ENCODE assay signal across 8 cellular contexts in genomic region chr3:48555949-48556795, GRCh38. TPM values are rescaled to one million over a fixed set of nuclear protein-coding genes. Genes with fewer than 3 reads are reported as not detected.
DNase-seq lines count a peak whose midpoint lies in the region; ATAC-seq, FAIRE-seq and TF ChIP-seq lines count a peak whose summit lies in the region.

No MANE protein-coding gene starts in this region.

- peak overlapping the region; percentile 62 for H3K4me2 ChIP-seq in neural cell (ENCODE audit: low read length)

- H3K36me3 ChIP-seq in KOPT-K1 (ENCODE audit: insufficient read depth, low read length): no peaks in the 10 kb centered on the region
- no peaks in the 10 kb centered on the region for H3K36me3 ChIP-seq in neural cell (ENCODE audit: insufficient read depth, low read length)

- CTCF ChIA-PET in CD4-positive, alpha-beta T cell (lab: Charles Lee): interaction anchor here (0.9 to 3.8 kb wide), 5 partner anchors 120 to 316 kb away, joined by 3 to 18 read pairs (median 5); partner anchors contain the start of gene ZNF589

- FAIRE-seq in frontal cortex (lab: Jason Lieb, UNC) (no peak), GM19239 (lab: Jason Lieb, UNC) (no peak)

- H3K79me2 ChIP-seq in neural cell (replicated peaks; ENCODE audit: insufficient read depth, low read length): no peaks in the 10 kb centered on the region

- H3K9ac ChIP-seq in neural cell (ENCODE audit: low read length): peak overlapping the region; percentile 77

- no peak overlapping the region for H3K27ac ChIP-seq in CD4-positive, alpha-beta T cell (ENCODE audit: low read depth, low read length)
- peak overlapping the region; percentile 58 for H3K27ac ChIP-seq in KOPT-K1 (ENCODE audit: low read depth, low read length, poor library complexity, severe bottlenecking)
- H3K27ac ChIP-seq in neural cell (ENCODE audit: low read length): peak overlapping the region; percentile 46

- H3F3A ChIP-seq in neural cell (ENCODE audit: insufficient read depth, low read length, poor library complexity, severe bottlenecking): no peaks in the 10 kb centered on the region

- H4K20me1 ChIP-seq in neural cell (ENCODE audit: insufficient read depth): no peaks in the 10 kb centered on the region

- no peak for TF ChIP-seq EP300 in neural cell (conservative IDR thresholded peaks at IDR 0.05; ENCODE audit: poor library complexity, severe bottlenecking)

- H3K4me3 Mint-ChIP-seq in CD4-positive, alpha-beta T cell: peak overlapping the region; percentile 87
- H3K4me3 Mint-ChIP-seq in dendritic cell treated with granulocyte-macrophage colony-stimulating factor and Interleukin-4, amounts not matched to agents 40 ng/mL and 50 ng/mL, for 4 days: peak overlapping the region; percentile 85

- peak overlapping the region; percentile 43 for H3K27ac Mint-ChIP-seq in CD4-positive, alpha-beta T cell
- H3K27ac Mint-ChIP-seq in dendritic cell treated with granulocyte-macrophage colony-stimulating factor and Interleukin-4, amounts not matched to agents 40 ng/mL and 50 ng/mL, for 4 days: peak overlapping the region; percentile 98

- peaks cover 25% of the 10 kb centered on the region for H3K4me1 Mint-ChIP-seq in CD4-positive, alpha-beta T cell (ENCODE audit: low read depth)
- peaks cover 85% of the 10 kb centered on the region for H3K4me1 Mint-ChIP-seq in dendritic cell treated with granulocyte-macrophage colony-stimulating factor and Interleukin-4, amounts not matched to agents 40 ng/mL and 50 ng/mL, for 4 days (ENCODE audit: low read depth)

- H3K9me2 ChIP-seq in neural cell (ENCODE audit: insufficient read depth, low read length): no peaks in the 10 kb centered on the region

- H3K36me3 Mint-ChIP-seq in CD4-positive, alpha-beta T cell (ENCODE audit: low read depth): no peaks in the 10 kb centered on the region
- peaks cover 21% of the 10 kb centered on the region for H3K36me3 Mint-ChIP-seq in dendritic cell treated with granulocyte-macrophage colony-stimulating factor and Interleukin-4, amounts not matched to agents 40 ng/mL and 50 ng/mL, for 4 days (ENCODE audit: low read depth)

- H3K9me3 ChIP-seq in CD4-positive, alpha-beta T cell (ENCODE audit: control insufficient read depth, low read length): no peaks in the 10 kb centered on the region
- no peaks in the 10 kb centered on the region for H3K9me3 ChIP-seq in KOPT-K1 (ENCODE audit: insufficient read depth, low read length, poor library complexity, severe bottlenecking)
- H3K9me3 ChIP-seq in neural cell (ENCODE audit: low read length): no peaks in the 10 kb centered on the region

- H3K27me3 Mint-ChIP-seq in CD4-positive, alpha-beta T cell: no peaks in the 10 kb centered on the region
- H3K27me3 Mint-ChIP-seq in dendritic cell treated with granulocyte-macrophage colony-stimulating factor and Interleukin-4, amounts not matched to agents 40 ng/mL and 50 ng/mL, for 4 days: no peaks in the 10 kb centered on the region

- POLR2A ChIA-PET in CD4-positive, alpha-beta T cell (lab: Charles Lee): interaction anchor here (0.7 to 3.2 kb wide), 20 partner anchors 7 to 451 kb away, joined by 3 to 28 read pairs (median 4); partner anchors contain the start of genes ATRIP, CCDC51, CDC25A and IP6K2

- ATAC-seq in CD4-positive, alpha-beta T cell (ENCODE audit: poor library complexity): no peak
- no peak for ATAC-seq in GM18505 (IDR thresholded peaks at IDR 0.05; ENCODE audit: unreplicated experiment)

- intact Hi-C loops in CD4-positive, alpha-beta T cell (cut with DNase I, micrococcal nuclease): loop anchor here in 1 of 2 experiments (2.0 to 5.0 kb wide), 6 partner anchors 53 to 774 kb away; partner anchors contain the start of genes ATRIP, CDC25A, IP6K2 and SMARCC1
- intact Hi-C loops in dendritic cell treated with granulocyte-macrophage colony-stimulating factor and Interleukin-4, amounts not matched to agents 40 ng/mL and 50 ng/mL, for 4 days (cut with micrococcal nuclease): loop anchor here (5.0 kb wide), 2 partner anchors 51 to 81 kb away; partner anchors contain the start of genes SLC26A6 and UQCRC1

- H3K4me3 ChIP-seq in neural cell (ENCODE audit: low read length): peak overlapping the region; percentile 74

- H2AFZ ChIP-seq in neural cell (ENCODE audit: low read depth, low read length): peak overlapping the region; percentile 80

- no peak for TF ChIP-seq POLR2A in GM18505 (IDR thresholded peaks at IDR 0.05; ENCODE audit: borderline replicate concordance, extremely low read depth, insufficient read depth, insufficient read length)

- peak in 2 of 10 experiments; percentile 4 to 9 for DNase-seq in CD4-positive, alpha-beta T cell
- DNase-seq in frontal cortex (ENCODE audit: low spot score in 2 of 2) (no peak), T-helper 9 cell (no peak), GM19239 (ENCODE audit: insufficient read length, low spot score) (no peak)

- H3K9me3 Mint-ChIP-seq in CD4-positive, alpha-beta T cell: no peaks in the 10 kb centered on the region
- no peaks in the 10 kb centered on the region for H3K9me3 Mint-ChIP-seq in dendritic cell treated with granulocyte-macrophage colony-stimulating factor and Interleukin-4, amounts not matched to agents 40 ng/mL and 50 ng/mL, for 4 days

- no peak for TF ChIP-seq RAD21 in neural cell (conservative IDR thresholded peaks at IDR 0.05)

- no peaks in the 10 kb centered on the region for H3K27me3 ChIP-seq in CD4-positive, alpha-beta T cell (ENCODE audit: control insufficient read depth, insufficient read depth, low read length)
- H3K27me3 ChIP-seq in neural cell (ENCODE audit: insufficient read depth, low read depth, low read length): no peaks in the 10 kb centered on the region

- TF ChIP-seq CTCF in CD4-positive, alpha-beta T cell (IDR thresholded peaks at IDR 0.05): no peak
- no peak for TF ChIP-seq CTCF in neural cell (IDR thresholded peaks at IDR 0.05; ENCODE audit: poor library complexity, severe bottlenecking)

TF ChIP-seq in neural cell, 6 proteins besides CTCF, POLR2A, EP300 and RAD21:
- no peak for TF ChIP-seq TAF1 (IDR thresholded peaks at IDR 0.05; ENCODE audit: low read depth)
- TF ChIP-seq MXI1 (conservative IDR thresholded peaks at IDR 0.05; ENCODE audit: poor library complexity, severe bottlenecking): peak; percentile 9

RNA-seq across cellular contexts. Expression of gene PFKFB4, which starts 0.4 kb away (rescaled TPM):
- 1 to 10 TPM in 1 of 2 experiments, under 1 TPM in 1; 0.98 to 2.5 TPM for total RNA-seq in CD4-positive, alpha-beta T cell
- polyA plus RNA-seq in neural cell: 29.4 and 32.4 TPM in 2 replicates
- 29.3 and 33.1 TPM in 2 replicates for polyA minus RNA-seq in neural cell
- total RNA-seq in frontal cortex: 22.0 TPM

RNA-seq across cellular contexts. Expression of gene UCN2, which starts 7.4 kb away (rescaled TPM):
- not detected for total RNA-seq in CD4-positive, alpha-beta T cell
- polyA plus RNA-seq in neural cell: 0.68 and 2.0 TPM in 2 replicates
- polyA minus RNA-seq in neural cell: 0.49 and 0.58 TPM in 2 replicates
- not detected for total RNA-seq in frontal cortex

RNA-seq across cellular contexts. Expression of gene COL7A1, which starts 39.0 kb away (rescaled TPM):
- total RNA-seq in CD4-positive, alpha-beta T cell: under 1 TPM; 0.73 to 0.93 TPM
- 45.3 and 53.6 TPM in 2 replicates for polyA plus RNA-seq in neural cell
- 8.9 and 9.5 TPM in 2 replicates for polyA minus RNA-seq in neural cell
- total RNA-seq in frontal cortex: 1.2 TPM

RNA-seq across cellular contexts. Expression of gene SHISA5, which starts 52.2 kb away (rescaled TPM):
- total RNA-seq in CD4-positive, alpha-beta T cell: 100 to 1,000 TPM; 102 to 109 TPM
- polyA plus RNA-seq in neural cell: 121 and 142 TPM in 2 replicates
- 83.9 and 85.0 TPM in 2 replicates for polyA minus RNA-seq in neural cell
- 81.1 TPM for total RNA-seq in frontal cortex

RNA-seq across cellular contexts. Expression of gene UQCRC1, which starts 53.3 kb away (rescaled TPM):
- 10 to 100 TPM; 74.1 to 75.5 TPM for total RNA-seq in CD4-positive, alpha-beta T cell
- polyA plus RNA-seq in neural cell: 267 and 333 TPM in 2 replicates
- polyA minus RNA-seq in neural cell: 166 and 240 TPM in 2 replicates
- 149 TPM for total RNA-seq in frontal cortex
